In genomic region chr13:26698392-26699196, GRCh38 we compare ENCODE assay signal across 8 cellular contexts.
DNase-seq lines count a peak whose midpoint lies in the region; ATAC-seq, FAIRE-seq and TF ChIP-seq lines count a peak whose summit lies in the region.

No MANE protein-coding gene starts in this region.

- RAD21 ChIA-PET in HCT116 (lab: Charles Lee; ENCODE audit: low non-redundant PET in 1 of 2, low total read pairs in 2 of 2, uncharacterized antibody in 2 of 2, unreplicated experiment in 2 of 2), result interaction anchor here (0.6 to 1.8 kb wide), 8 partner anchors 175 to 514 kb away, joined by 3 to 17 read pairs (median 4); no protein-coding TSS in a partner anchor

- H3K27me3 Mint-ChIP-seq in activated B cell treated with CpG ODN at 0.5 μM for 24 hours, result peaks cover 7% of the 10 kb centered on the region

- no peak overlapping the region for H3K9ac ChIP-seq in HCT116 (ENCODE audit: low read length)
- no peak overlapping the region for H3K9ac ChIP-seq in kidney (ENCODE audit: low read length in 2 of 2)

- intact Hi-C loops in HCT116 (cut with micrococcal nuclease) (loop anchor here (1.0 to 5.0 kb wide), 4 partner anchors 201 to 586 kb away; no protein-coding TSS in a partner anchor), activated B cell treated with CpG ODN at 0.5 μM for 24 hours (cut with micrococcal nuclease) (loop anchor here (1.0 to 10.0 kb wide), 4 partner anchors 201 to 1694 kb away; no protein-coding TSS in a partner anchor), kidney (cut with DNase I) (loop anchor here (10.0 kb wide), 1 partner anchor 214 kb away; no protein-coding TSS in a partner anchor)

- H3K27ac ChIP-seq in HCT116 (ENCODE audit: low read depth, low read length) (no peak overlapping the region), kidney (ENCODE audit: low read depth in 2 of 2, low read length in 2 of 2) (no peak overlapping the region)

- TF ChIP-seq CTCF in HCT116 (IDR thresholded peaks at IDR 0.05 in 2 of 3, conservative IDR thresholded peaks at IDR 0.05 in 1 of 3; ENCODE audit: borderline replicate concordance in 1 of 3, insufficient read depth in 1 of 3, low read depth in 2 of 3, low read length in 2 of 3) (peak; percentile 72 to 96 (median 90)), activated B cell treated with CpG ODN at 0.5 μM for 24 hours (IDR thresholded peaks at IDR 0.05) (peak; percentile 30), kidney (IDR thresholded peaks at IDR 0.05; ENCODE audit: borderline replicate concordance, extremely low read depth, insufficient read depth) (peak; percentile 98)

- CTCF ChIA-PET in HCT116 (lab: Charles Lee), result interaction anchor here (0.6 to 2.5 kb wide), 43 partner anchors 8 to 1124 kb away, joined by 3 to 110 read pairs (median 3); partner anchors contain the start of gene WASF3
- CTCF ChIA-PET in activated B cell treated with CpG ODN at 0.5 μM for 24 hours (lab: Charles Lee), result interaction anchor here (0.6 to 4.1 kb wide), 24 partner anchors 8 to 1324 kb away, joined by 3 to 93 read pairs (median 4); no protein-coding TSS in a partner anchor

- H3K4me2 ChIP-seq in HCT116 (ENCODE audit: low read length), result peak overlapping the region; percentile 38; the same call in 1 of the 2 replicates

- TF ChIP-seq POLR2A in HCT116 (IDR thresholded peaks at IDR 0.05; ENCODE audit: borderline replicate concordance, extremely low read depth, insufficient read depth, insufficient read length), result no peak

- H3K36me3 ChIP-seq in HCT116 (ENCODE audit: control insufficient read depth in 1 of 2, insufficient read depth in 2 of 2, low read length in 2 of 2), result no peaks in the 10 kb centered on the region
- H3K36me3 ChIP-seq in kidney (ENCODE audit: control insufficient read depth in 1 of 2, insufficient read depth in 2 of 2, low read length in 2 of 2), result no peaks in the 10 kb centered on the region

- H3K27me3 ChIP-seq in HCT116 (ENCODE audit: insufficient read depth, low read length), result peaks cover 9% of the 10 kb centered on the region

- BruUV-seq in HCT116 (replicated peaks; lab: Mats Ljungman, UMichigan), result no TSS peak

- H3K4me1 ChIP-seq in HCT116 (ENCODE audit: control insufficient read depth in 1 of 2, insufficient read depth in 2 of 2, low read length in 2 of 2) (peaks cover 0 to 8% of the 10 kb centered on the region in 2 experiments; a peak in 1 of 4 replicates), kidney (ENCODE audit: control insufficient read depth in 1 of 2, insufficient read depth in 1 of 2, low read depth in 1 of 2, low read length in 2 of 2) (peaks cover 0 to 2% of the 10 kb centered on the region in 2 donors)

- in situ Hi-C loops in Caki2 (cut with HindIII; ENCODE audit: low pct_unique_long_range_greater_than_20kb, low sequenced_read_pairs), result no loop called here

- H3K4me3 ChIP-seq in HCT116 (replicated peaks in 1 of 2; ENCODE audit: low read depth in 1 of 2, low read length in 2 of 2), result no peak overlapping the region
- peak overlapping the region in 1 of 2 donors; percentile 13 for H3K4me3 ChIP-seq in kidney (ENCODE audit: low read length in 2 of 2)

- no peaks in the 10 kb centered on the region for H3K36me3 Mint-ChIP-seq in activated B cell treated with CpG ODN at 0.5 μM for 24 hours (ENCODE audit: low read depth)

- H3K27ac Mint-ChIP-seq in activated B cell treated with CpG ODN at 0.5 μM for 24 hours, result no peak overlapping the region

- peak overlapping the region; percentile 95 for H2AFZ ChIP-seq in HCT116 (ENCODE audit: low read depth, low read length, poor library complexity, severe bottlenecking)

- ATAC-seq in HCT116, result peak; percentile 93
- peak; percentile 87 for ATAC-seq in activated B cell treated with CpG ODN at 0.5 μM for 24 hours (ENCODE audit: low read depth)
- ATAC-seq in GM18498 (IDR thresholded peaks at IDR 0.05; ENCODE audit: unreplicated experiment), result no peak

- peak; percentile 52 for FAIRE-seq in kidney (lab: Jason Lieb, UNC)

- H4K20me1 ChIP-seq in HCT116 (ENCODE audit: insufficient read depth), result no peaks in the 10 kb centered on the region

- no peaks in the 10 kb centered on the region for H3K9me2 ChIP-seq in HCT116 (ENCODE audit: insufficient read depth)

- H3K9me3 ChIP-seq in HCT116 (ENCODE audit: control insufficient read depth in 1 of 2, insufficient read depth in 1 of 2, low read depth in 1 of 2, low read length in 2 of 2) (no peaks in the 10 kb centered on the region), kidney (ENCODE audit: control insufficient read depth in 1 of 2, low read length in 2 of 2) (no peaks in the 10 kb centered on the region)

- no peak overlapping the region for H3K4me3 Mint-ChIP-seq in activated B cell treated with CpG ODN at 0.5 μM for 24 hours

- no peaks in the 10 kb centered on the region for H3K9me3 Mint-ChIP-seq in activated B cell treated with CpG ODN at 0.5 μM for 24 hours

- TF ChIP-seq RAD21 in HCT116 (IDR thresholded peaks at IDR 0.05; ENCODE audit: low read depth), result peak; percentile 88

- DNase-seq in Caki2 (ENCODE audit: low read depth), result peak; percentile 55
- DNase-seq in HCT116 (ENCODE audit: low read depth, low spot score), result peak; percentile 54
- peak; percentile 45 for DNase-seq in NCI-H226
- peak; percentile 72 for DNase-seq in activated B cell treated with CpG ODN at 0.5 μM for 24 hours
- DNase-seq in central memory CD4-positive, alpha-beta T cell, result peak; percentile 65
- DNase-seq in kidney, result peak; percentile 89
- peak; percentile 73 to 78 for DNase-seq in stimulated activated CD4-positive, alpha-beta T cell treated with anti-CD3 and anti-CD28 coated beads, Interleukin-1b, Interleukin-23, amount 100 ng/mL, for 4 hours (ENCODE audit: low read depth in 2 of 2)

- H3K4me1 Mint-ChIP-seq in activated B cell treated with CpG ODN at 0.5 μM for 24 hours, result peaks cover 4% of the 10 kb centered on the region

- no peaks in the 10 kb centered on the region for H3K79me2 ChIP-seq in HCT116 (ENCODE audit: insufficient read depth, low read length)

- POLR2A ChIA-PET in HCT116 (lab: Charles Lee), result interaction anchor here (0.7 kb wide), 1 partner anchor 513 kb away, joined by 5 read pairs; no protein-coding TSS in a partner anchor
- POLR2A ChIA-PET in activated B cell treated with CpG ODN at 0.5 μM for 24 hours (lab: Charles Lee), result interaction anchor here (1.0 kb wide), 1 partner anchor 513 kb away, joined by 7 read pairs; no protein-coding TSS in a partner anchor

TF ChIP-seq in HCT116, 20 proteins besides CTCF, POLR2A, EP300 and RAD21:
- TF ChIP-seq EGR1 (IDR thresholded peaks at IDR 0.05; ENCODE audit: low read depth) (no peak), ATF3 (IDR thresholded peaks at IDR 0.05) (no peak), TCF7L2 (IDR thresholded peaks at IDR 0.05; ENCODE audit: borderline replicate concordance, extremely low read depth, insufficient read depth, insufficient read length) (no peak), ZNF274 (IDR thresholded peaks at IDR 0.05; ENCODE audit: low read depth, low read length) (no peak), FOSL1 (IDR thresholded peaks at IDR 0.05; ENCODE audit: low read depth) (no peak), ZFX (IDR thresholded peaks at IDR 0.05) (no peak)
TF ChIP-seq in HCT116: peak in this region for 0.

Comparison
In these comparisons a context has a peak if more than half of its experiments do, and no peak if none do; other contexts are left out.
1. CTCF ChIP-seq: peak in every context shown above with its lines; median percentile 98 in kidney; 90 in HCT116; 30 in activated B cell treated with CpG ODN at 0.5 μM for 24 hours.